Comparison of ENCODE assay signal across 16 cellular contexts in genomic region chr1:227388214-227388613, GRCh38.
DNase-seq lines count a peak whose midpoint lies in the region; ATAC-seq and TF ChIP-seq lines count a peak whose summit lies in the region.
"Had no signal": no experiment of that assay in that cellular context is flagged by ENCODE, and none has a peak within 500 bp of the region (broad histone marks: within the 10 kb centered on the region; RNA-seq: fewer than 3 reads in every experiment).

No MANE protein-coding gene starts in this region.

- H3K4me3 ChIP-seq in HCT116 (replicated peaks in 1 of 2; ENCODE audit: low read depth in 1 of 2, low read length in 2 of 2), result no peak overlapping the region
- H3K4me3 ChIP-seq: BLaER1 treated with 17β-estradiol and CSF1 and Interleukin-3, amounts not matched to agents 10 nM and 100 nM; GM23338 had no signal

- no peaks in the 10 kb centered on the region for H3K27me3 ChIP-seq in HCT116 (ENCODE audit: insufficient read depth, low read length)
- H3K27me3 ChIP-seq: BLaER1 treated with 17β-estradiol and CSF1 and Interleukin-3, amounts not matched to agents 10 nM and 100 nM had no signal

- no peaks in the 10 kb centered on the region for H3K9me3 ChIP-seq in HCT116 (ENCODE audit: control insufficient read depth in 1 of 2, insufficient read depth in 1 of 2, low read depth in 1 of 2, low read length in 2 of 2)

- H3K27ac ChIP-seq in HCT116 (ENCODE audit: low read depth, low read length) (no peak overlapping the region), VCaP (peak overlapping the region; percentile 21)
- H3K27ac ChIP-seq: BLaER1 treated with 17β-estradiol and CSF1 and Interleukin-3, amounts not matched to agents 10 nM and 100 nM; HL-60 had no signal

- no peak for DNase-seq in HCT116 (ENCODE audit: low read depth, low spot score)
- peak; percentile 83 for DNase-seq in NCI-H526 treated with DMSO at 0.1 percent for 48 hours (lab: John Stamatoyannopoulos, UW)
- peak; percentile 18 for DNase-seq in left kidney (ENCODE audit: low read depth, low spot score)
- DNase-seq in SHP77 (lab: John Stamatoyannopoulos, UW), result no peak
- DNase-seq in activated CD8-positive, alpha-beta memory T cell treated with anti-CD3 and anti-CD28 coated beads, Interleukin-2, amount 50 U/mL, for 4 hours, result no peak
- DNase-seq: 8988T; ACHN; Calu3; CD4-positive, CD25-positive, alpha-beta regulatory T cell; DMS 273 treated with DMSO at 0.1 percent for 48 hours; H7 had no signal

- no peaks in the 10 kb centered on the region for H4K20me1 ChIP-seq in HCT116 (ENCODE audit: insufficient read depth)
- H4K20me1 ChIP-seq: BLaER1 treated with 17β-estradiol and CSF1 and Interleukin-3, amounts not matched to agents 10 nM and 100 nM had no signal

- H3K9me2 ChIP-seq in HCT116 (ENCODE audit: insufficient read depth), result no peaks in the 10 kb centered on the region

- no peak for TF ChIP-seq POLR2A in HCT116 (IDR thresholded peaks at IDR 0.05; ENCODE audit: borderline replicate concordance, extremely low read depth, insufficient read depth, insufficient read length)

- peak overlapping the region; percentile 75 for H2AFZ ChIP-seq in HCT116 (ENCODE audit: low read depth, low read length, poor library complexity, severe bottlenecking)

- TF ChIP-seq RAD21 in HCT116 (IDR thresholded peaks at IDR 0.05; ENCODE audit: low read depth), result no peak

- no peaks in the 10 kb centered on the region for H3K36me3 ChIP-seq in HCT116 (ENCODE audit: control insufficient read depth in 1 of 2, insufficient read depth in 2 of 2, low read length in 2 of 2)
- H3K36me3 ChIP-seq: BLaER1 treated with 17β-estradiol and CSF1 and Interleukin-3, amounts not matched to agents 10 nM and 100 nM had no signal

- ATAC-seq in HCT116 (no peak), HG03469 (IDR thresholded peaks at IDR 0.05; ENCODE audit: unreplicated experiment) (no peak)
- ATAC-seq: GM23338 had no signal

- POLR2A ChIA-PET in HCT116 (lab: Charles Lee), result interaction anchor here (0.6 kb wide), 1 partner anchor 945 kb away, joined by 3 read pairs; no protein-coding TSS in a partner anchor

- peaks cover 0 to 11% of the 10 kb centered on the region in 2 experiments; a peak in 3 of 4 replicates for H3K4me1 ChIP-seq in HCT116 (ENCODE audit: control insufficient read depth in 1 of 2, insufficient read depth in 2 of 2, low read length in 2 of 2)
- H3K4me1 ChIP-seq: BLaER1 treated with 17β-estradiol and CSF1 and Interleukin-3, amounts not matched to agents 10 nM and 100 nM had no signal

- intact Hi-C loops in HCT116 (cut with micrococcal nuclease), result no loop called here

- RAD21 ChIA-PET in HCT116 (lab: Charles Lee; ENCODE audit: low non-redundant PET in 1 of 2, low total read pairs in 2 of 2, uncharacterized antibody in 2 of 2, unreplicated experiment in 2 of 2), result no interaction called here

- no TSS peak for BruUV-seq in HCT116 (replicated peaks; lab: Mats Ljungman, UMichigan)

- H3K79me2 ChIP-seq in HCT116 (ENCODE audit: insufficient read depth, low read length), result no peaks in the 10 kb centered on the region

- TF ChIP-seq CTCF in HCT116 (IDR thresholded peaks at IDR 0.05 in 2 of 3, conservative IDR thresholded peaks at IDR 0.05 in 1 of 3; ENCODE audit: borderline replicate concordance in 1 of 3, insufficient read depth in 1 of 3, low read depth in 2 of 3, low read length in 2 of 3), result no peak
- TF ChIP-seq CTCF in VCaP (conservative IDR thresholded peaks at IDR 0.05), result no peak

- no peak overlapping the region for H3K4me2 ChIP-seq in HCT116 (ENCODE audit: low read length)
- H3K4me2 ChIP-seq: BLaER1 treated with 17β-estradiol and CSF1 and Interleukin-3, amounts not matched to agents 10 nM and 100 nM; GM23338 had no signal

- H3K9ac ChIP-seq in HCT116 (ENCODE audit: low read length), result no peak overlapping the region; the same call in 1 of the 2 replicates
- H3K9ac ChIP-seq: BLaER1 treated with 17β-estradiol and CSF1 and Interleukin-3, amounts not matched to agents 10 nM and 100 nM had no signal

- CTCF ChIA-PET in HCT116 (lab: Charles Lee), result no interaction called here

TF ChIP-seq in HCT116, 20 proteins besides CTCF, POLR2A, EP300 and RAD21:
- no peak for TF ChIP-seq REST (IDR thresholded peaks at IDR 0.05; ENCODE audit: low read depth)
- TF ChIP-seq YY1 (IDR thresholded peaks at IDR 0.05; ENCODE audit: extremely low read depth, insufficient replicate concordance, low read depth, low read length), result no peak
- no peak for TF ChIP-seq POLR2AphosphoS5 (IDR thresholded peaks at IDR 0.05; ENCODE audit: low read depth, low read length)
- no peak for TF ChIP-seq ZFX (IDR thresholded peaks at IDR 0.05)
- TF ChIP-seq CEBPB (IDR thresholded peaks at IDR 0.05; ENCODE audit: low read depth), result no peak
- no peak for TF ChIP-seq MAX (IDR thresholded peaks at IDR 0.05)
- no peak for TF ChIP-seq EGR1 (IDR thresholded peaks at IDR 0.05; ENCODE audit: low read depth)
- no peak for TF ChIP-seq ZNF274 (IDR thresholded peaks at IDR 0.05; ENCODE audit: low read depth, low read length)

Comparison
In these comparisons a context has a peak if more than half of its experiments do, and no peak if none do; other contexts are left out.
1. DNase-seq: peak in NCI-H526 treated with DMSO at 0.1 percent for 48 hours (single experiment) and left kidney (single experiment); none in HCT116 (single experiment), SHP77 (0 of 2) and activated CD8-positive, alpha-beta memory T cell treated with anti-CD3 and anti-CD28 coated beads, Interleukin-2, amount 50 U/mL, for 4 hours (single experiment).